Comparison of ENCODE assay signal across 34 cellular contexts in genomic region chrX:69076084-69076483, GRCh38.
"Had no signal": no experiment of that assay in that cellular context is flagged by ENCODE, and none has a peak within 500 bp of the region (broad histone marks: within the 10 kb centered on the region; RNA-seq: fewer than 3 reads in every experiment).

No MANE protein-coding gene starts in this region.

- H3K4me3 ChIP-seq: gastrocnemius medialis, ovary, prostate gland, skin epidermis, stomach, tibial artery, upper lobe of right lung had no signal

- DNase-seq: activated CD4-positive, alpha-beta memory T cell treated with anti-CD3 and anti-CD28 coated beads for 36 hours; activated CD4-positive, alpha-beta T cell treated with anti-CD3 and anti-CD28 coated beads for 4 hours; activated CD8-positive, alpha-beta memory T cell treated with anti-CD3 and anti-CD28 coated beads, Interleukin-2, amount 50 U/mL, for 4 hours; activated gamma-delta T cell; activated naive CD4-positive, alpha-beta T cell treated with anti-CD3 and anti-CD28 coated beads, Interleukin-2, amount 10 ng/mL, durations not matched to agents 7 days and 5 days; activated T-cell treated with anti-CD3 and anti-CD28 coated beads, Interleukin-2, amount 50 U/mL, for 1 hour; amniotic stem cell; brain microvascular endothelial cell; caudate nucleus; cortex of kidney; effector memory CD8-positive, alpha-beta T cell; erythroblast; gastrocnemius medialis; glutamatergic neuron; hippocampal formation; immature natural killer cell; kidney; left colon; mammary epithelial cell; naive B cell; ovary; retina; stimulated activated CD4-positive, alpha-beta T cell treated with anti-CD3 and anti-CD28 coated beads, Interleukin-12 subunit alpha, Interleukin-12 subunit beta, amount 100 ng/mL, for 4 hours; stimulated activated CD4-positive, alpha-beta T cell treated with anti-CD3 and anti-CD28 coated beads, Interleukin-4, amount 100 ng/mL, for 4 hours; stimulated activated CD8-positive, alpha-beta memory T cell treated with anti-CD3 and anti-CD28 coated beads, Interleukin-4, amount 100 ng/mL, for 48 hours; stomach; T-helper 17 cell; T1000; tibial artery; upper lobe of right lung had no signal

- ATAC-seq: effector memory CD8-positive, alpha-beta T cell; gastrocnemius medialis; left colon; sciatic nerve; stimulated activated memory B cell treated with anti-CD40 and anti-IgM and Interleukin-4, amounts not matched to agents 10 μg/mL and 1 μg/mL and 100 μg/mL, for 72 hours; T-helper 17 cell; upper lobe of right lung had no signal
